In the genomic region with DNA sequence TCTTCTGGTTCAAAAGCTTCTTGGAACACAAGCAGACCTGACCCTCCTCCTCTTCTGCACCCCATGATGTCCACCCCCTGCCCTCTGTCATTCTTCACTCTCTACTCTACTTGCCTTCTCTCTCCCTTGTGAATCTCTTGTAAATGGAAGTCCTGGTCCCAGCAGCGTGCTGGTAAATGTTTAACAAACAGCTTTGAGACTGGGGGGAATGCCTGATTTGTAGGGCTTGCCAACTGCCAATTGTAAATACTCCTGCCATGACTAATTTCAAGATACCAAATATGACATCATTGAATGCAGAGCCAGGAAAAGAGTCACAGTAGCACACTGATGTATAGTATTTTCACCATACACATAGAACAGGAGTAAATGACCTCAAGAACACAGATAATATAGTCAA, we compare ENCODE assay signal across 12 cellular contexts. TPM values are rescaled to one million over a fixed set of nuclear protein-coding genes. Genes with fewer than 3 reads are reported as not detected.
A peak's percentile ranks its signal among the peaks of the same experiment; 100 is the strongest.
DNase-seq lines count a peak whose midpoint lies in the region; ATAC-seq, FAIRE-seq and TF ChIP-seq lines count a peak whose summit lies in the region.
"Had no signal": no experiment of that assay in that cellular context is flagged by ENCODE, and none has a peak within 500 bp of the region (broad histone marks: within the 10 kb centered on the region; RNA-seq: fewer than 3 reads in every experiment).

No MANE protein-coding gene starts in this region.

- H4K20me1 ChIP-seq in astrocyte (ENCODE audit: insufficient read depth, low read length) = no peaks in the 10 kb centered on the region

- H3K27ac Mint-ChIP-seq in HFFc6 (no peak overlapping the region), astrocyte (ENCODE audit: unreplicated experiment) (peak overlapping the region; percentile 21)

- H3K36me3 Mint-ChIP-seq in HFFc6 (ENCODE audit: low read depth) (no peaks in the 10 kb centered on the region), astrocyte (ENCODE audit: low read depth, unreplicated experiment) (no peaks in the 10 kb centered on the region)
- H3K36me3 Mint-ChIP-seq: CD4-positive, alpha-beta memory T cell had no signal

- no peak overlapping the region for H3K27ac ChIP-seq in astrocyte (ENCODE audit: low read depth, low read length)
- H3K27ac ChIP-seq: WERI-Rb-1 had no signal

- H3K9me3 Mint-ChIP-seq in HFFc6 (no peaks in the 10 kb centered on the region), astrocyte (ENCODE audit: unreplicated experiment) (no peaks in the 10 kb centered on the region)
- H3K9me3 Mint-ChIP-seq: CD4-positive, alpha-beta memory T cell had no signal

- TF ChIP-seq CTCF in HFFc6 (IDR thresholded peaks at IDR 0.05) (no peak), astrocyte (IDR thresholded peaks at IDR 0.05; ENCODE audit: insufficient read depth, low read depth, low read length) (no peak)

- H3K4me3 Mint-ChIP-seq in HFFc6 (no peak overlapping the region), astrocyte (ENCODE audit: unreplicated experiment) (no peak overlapping the region)
- H3K4me3 Mint-ChIP-seq: CD4-positive, alpha-beta memory T cell had no signal

- peaks cover 12% of the 10 kb centered on the region for H3K27me3 ChIP-seq in astrocyte (ENCODE audit: insufficient read depth, low read length)

- intact Hi-C loops in left colon (cut with DNase I, micrococcal nuclease) = no loop called here

- in situ Hi-C loops in Caki2 (cut with HindIII; ENCODE audit: low pct_unique_long_range_greater_than_20kb, low sequenced_read_pairs) = no loop called here

- DNase-seq in Caki2 (ENCODE audit: low read depth) (peak; percentile 77), HFFc6 (peak; percentile 13), astrocyte (ENCODE audit: low read depth) (peak; percentile 67), left colon (no peak), MV-4-11 (lab: John Stamatoyannopoulos, UW) (no peak), NCI-H1048 (lab: John Stamatoyannopoulos, UW) (no peak)
- no peak for DNase-seq in stimulated activated CD4-positive, alpha-beta T cell treated with anti-CD3 and anti-CD28 coated beads, Interleukin-2, amount 100 ng/mL, for 24 hours
- DNase-seq: activated effector memory CD4-positive, alpha-beta T cell treated with Interleukin-2 at 50 U/mL for 16 hours; CD4-positive, alpha-beta memory T cell; NCI-H1105 had no signal

- FAIRE-seq in astrocyte (lab: Jason Lieb, UNC) = no peak

- peaks cover 30% of the 10 kb centered on the region for H3K27me3 Mint-ChIP-seq in HFFc6 (ENCODE audit: insufficient read depth)
- peaks cover 16% of the 10 kb centered on the region for H3K27me3 Mint-ChIP-seq in astrocyte (ENCODE audit: low read depth, unreplicated experiment)

- no peaks in the 10 kb centered on the region for H3K9me3 ChIP-seq in astrocyte (ENCODE audit: insufficient read depth, low read depth, low read length)

- H3K9ac ChIP-seq in astrocyte (ENCODE audit: low read length) = no peak overlapping the region

- H3K36me3 ChIP-seq in astrocyte (ENCODE audit: insufficient read depth, low read length) = no peaks in the 10 kb centered on the region
- H3K36me3 ChIP-seq: WERI-Rb-1 had no signal

- H3K4me1 Mint-ChIP-seq in HFFc6 (ENCODE audit: low read depth) (peaks cover 5% of the 10 kb centered on the region; the same call in 1 of the 2 replicates), astrocyte (ENCODE audit: low read depth, unreplicated experiment) (peaks cover 12% of the 10 kb centered on the region)
- H3K4me1 Mint-ChIP-seq: CD4-positive, alpha-beta memory T cell had no signal

- no peaks in the 10 kb centered on the region for H3K4me1 ChIP-seq in astrocyte (ENCODE audit: insufficient read depth, low read length)

- H3K4me2 ChIP-seq in astrocyte (ENCODE audit: low read length) = peak overlapping the region; percentile 32

- no peaks in the 10 kb centered on the region for H3K79me2 ChIP-seq in astrocyte (ENCODE audit: insufficient read depth, low read length)

- ATAC-seq in left colon (peak; percentile 80), GM19351 (IDR thresholded peaks at IDR 0.05; ENCODE audit: unreplicated experiment) (no peak)

- no peak overlapping the region for H2AFZ ChIP-seq in astrocyte (ENCODE audit: low read depth, low read length)

- H3K4me3 ChIP-seq in astrocyte (ENCODE audit: insufficient read depth, low read depth, low read length) = no peak overlapping the region

RNA-seq across cellular contexts. Expression of gene LRRN2, which starts 40.9 kb away (rescaled TPM):
- 0.64 TPM in 1 of 2 replicates, not detected in the other for total RNA-seq in Caki2 (2014; rRNA removed; shearing (Covaris generic); ENCODE audit: low replicate concordance)
- not detected for total RNA-seq in HFFc6 (2021; fragmentation: NEBNext Ultra II Directional; extraction: Animal tissue kit (Norgen Biotek cat#: 25700))
- total RNA-seq in astrocyte (4.9 and 5.9 TPM in 2 replicates), left colon (10 to 100 TPM in 1 of 2 donors, 1 to 10 TPM in 1; 5.6 to 23.0 TPM)
- total RNA-seq: CD4-positive, alpha-beta memory T cell had no signal

Comparison
In these comparisons a context has a peak if more than half of its experiments do, and no peak if none do; other contexts are left out.
1. DNase-seq: peak in Caki2 (single experiment), HFFc6 (single experiment) and astrocyte (single experiment); none in left colon (0 of 2), stimulated activated CD4-positive, alpha-beta T cell treated with anti-CD3 and anti-CD28 coated beads, Interleukin-2, amount 100 ng/mL, for 24 hours (0 of 2), MV-4-11 (single experiment) and NCI-H1048 (single experiment).